Comparison of ENCODE assay signal across 8 cellular contexts in genomic region chr3:156685752-156686151, GRCh38. TPM values are rescaled to one million over a fixed set of nuclear protein-coding genes. Genes with fewer than 3 reads are reported as not detected.
DNase-seq lines count a peak whose midpoint lies in the region; ATAC-seq and TF ChIP-seq lines count a peak whose summit lies in the region.

No MANE protein-coding gene starts in this region.

- H3K79me2 ChIP-seq in DOHH2 (ENCODE audit: control insufficient read depth, low read length): peaks cover 100% of the 10 kb centered on the region

- H3K27me3 ChIP-seq in DOHH2 (ENCODE audit: control insufficient read depth, low read length) (no peaks in the 10 kb centered on the region), foreskin keratinocyte (no peaks in the 10 kb centered on the region), gastrocnemius medialis (no peaks in the 10 kb centered on the region)

- peaks cover 53% of the 10 kb centered on the region for H4K20me1 ChIP-seq in DOHH2 (ENCODE audit: control insufficient read depth, insufficient read depth, low read depth, low read length)

- H3K27ac ChIP-seq in DOHH2 (ENCODE audit: low read depth, low read length) (no peak overlapping the region), foreskin keratinocyte (no peak overlapping the region), gastrocnemius medialis (no peak overlapping the region)

- TF ChIP-seq CTCF in DOHH2 (IDR thresholded peaks at IDR 0.05; ENCODE audit: low read depth, low read length, poor library complexity, severe bottlenecking): no peak
- TF ChIP-seq CTCF in fibroblast of villous mesenchyme (IDR thresholded peaks at IDR 0.05; ENCODE audit: insufficient read depth, low read depth, low read length): no peak
- TF ChIP-seq CTCF in foreskin keratinocyte (conservative IDR thresholded peaks at IDR 0.05): no peak
- no peak for TF ChIP-seq CTCF in gastrocnemius medialis (IDR thresholded peaks at IDR 0.05 in 4 of 5, conservative IDR thresholded peaks at IDR 0.05 in 1 of 5)

- peak overlapping the region; percentile 38 for H3K4me2 ChIP-seq in DOHH2 (ENCODE audit: low read length)

- DNase-seq in NCI-H146 treated with DMSO at 0.1 percent for 48 hours (lab: John Stamatoyannopoulos, UW; ENCODE audit: unreplicated experiment): peak; percentile 79
- DNase-seq in fibroblast of villous mesenchyme (ENCODE audit: low read depth): no peak
- no peak for DNase-seq in superior temporal gyrus (ENCODE audit: extremely low spot score)
- DNase-seq in foreskin keratinocyte: no peak
- no peak for DNase-seq in HuH-7.5 (ENCODE audit: low spot score)
- no peak for DNase-seq in gastrocnemius medialis

- H3K4me3 ChIP-seq in DOHH2 (ENCODE audit: low read length): no peak overlapping the region
- peak overlapping the region; percentile 8 for H3K4me3 ChIP-seq in fibroblast of villous mesenchyme (ENCODE audit: low read depth, low read length)
- no peak overlapping the region for H3K4me3 ChIP-seq in gastrocnemius medialis

- H3K9me3 ChIP-seq in DOHH2 (ENCODE audit: control insufficient read depth, insufficient read depth, low read length) (no peaks in the 10 kb centered on the region), gastrocnemius medialis (no peaks in the 10 kb centered on the region)

- no peaks in the 10 kb centered on the region for H3K9me2 ChIP-seq in DOHH2 (replicated peaks; ENCODE audit: control insufficient read depth, low read length)

- peak; percentile 46 for ATAC-seq in GM21529 (IDR thresholded peaks at IDR 0.05; ENCODE audit: unreplicated experiment)
- ATAC-seq in foreskin keratinocyte: no peak
- no peak for ATAC-seq in gastrocnemius medialis

- no peak for TF ChIP-seq POLR2A in gastrocnemius medialis (IDR thresholded peaks at IDR 0.05)

- in situ Hi-C loops in gastrocnemius medialis (cut with MboI; ENCODE audit: low sequenced_read_pairs in 4 of 4): loop anchor here in 2 of 4 donors (10.0 to 25.0 kb wide), 2 partner anchors 139 to 402 kb away; partner anchors contain the start of gene LEKR1 (in 1 of the 2)

- no peaks in the 10 kb centered on the region; the same call in 1 of the 2 replicates for H3F3A ChIP-seq in DOHH2 (ENCODE audit: control insufficient read depth, insufficient read depth)

- H3K4me1 ChIP-seq in DOHH2 (ENCODE audit: control insufficient read depth, low read length) (peaks cover 78% of the 10 kb centered on the region), foreskin keratinocyte (peaks cover 61% of the 10 kb centered on the region), gastrocnemius medialis (peaks cover 59 to 63% of the 10 kb centered on the region in 2 donors)

- H3K36me3 ChIP-seq in DOHH2 (ENCODE audit: control insufficient read depth, low read length) (peaks cover 96% of the 10 kb centered on the region), gastrocnemius medialis (no peaks in the 10 kb centered on the region)

- intact Hi-C loops in gastrocnemius medialis (cut with DNase I; ENCODE audit: low total_unique reads): no loop called here

RNA-seq across cellular contexts. Expression of gene TIPARP, which starts 11.4 kb away (rescaled TPM):
- total RNA-seq in fibroblast of villous mesenchyme (58.9 and 91.1 TPM in 2 replicates), foreskin keratinocyte (111 and 116 TPM in 2 replicates), gastrocnemius medialis (10 to 100 TPM; 16.0 to 50.2 (median 31.7) TPM)
- 45.3 and 50.3 TPM in 2 replicates for polyA plus RNA-seq in foreskin keratinocyte
